1 cellular context compared by ENCODE assay signal in genomic region chr14:99317231-99318090, GRCh38.
TF ChIP-seq lines count a peak whose summit lies in the region.

No MANE protein-coding gene starts in this region.

TF ChIP-seq in H1, 55 proteins besides CTCF, POLR2A, EP300 and RAD21:
- TF ChIP-seq CHD2 (IDR thresholded peaks at IDR 0.05; ENCODE audit: low read length) = no peak
- no peak for TF ChIP-seq SAP30 (IDR thresholded peaks at IDR 0.05; ENCODE audit: insufficient read depth, insufficient replicate concordance, low read length)
- TF ChIP-seq ATF2 (IDR thresholded peaks at IDR 0.05; ENCODE audit: low read length) = no peak
- TF ChIP-seq JUN (IDR thresholded peaks at IDR 0.05; ENCODE audit: low read depth, low read length) = no peak
- TF ChIP-seq SIX5 (IDR thresholded peaks at IDR 0.05; ENCODE audit: low read depth, low read length) = no peak
